In the genomic region with DNA sequence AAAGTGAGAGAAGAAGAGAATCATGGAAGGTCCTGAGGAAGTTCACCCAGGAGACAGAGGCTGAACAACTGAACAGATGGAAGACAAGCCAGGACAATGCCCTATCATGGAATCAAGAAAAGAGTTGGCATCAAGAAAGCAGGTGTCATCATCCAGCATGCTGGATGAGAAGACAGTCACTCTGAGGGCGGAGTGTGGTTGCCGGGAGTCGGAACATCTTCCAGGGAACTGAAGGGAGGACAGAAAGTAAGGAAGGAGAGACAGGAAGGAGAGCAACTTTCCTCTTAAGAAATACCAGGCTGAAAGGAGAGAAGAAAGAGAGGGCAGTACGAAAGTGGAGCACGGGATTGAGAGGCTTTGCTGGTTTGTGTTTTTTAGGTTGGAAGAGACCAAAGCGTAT, we compare ENCODE assay signal across 26 cellular contexts.
"Had no signal": no experiment of that assay in that cellular context is flagged by ENCODE, and none has a peak within 500 bp of the region (broad histone marks: within the 10 kb centered on the region; RNA-seq: fewer than 3 reads in every experiment).

No MANE protein-coding gene starts in this region.

- H3K9me3 Mint-ChIP-seq: stimulated activated naive CD8-positive, alpha-beta T cell treated with anti-CD3 and anti-CD28 coated beads, Interleukin-15, amount 100 ng/mL, for 72 hours; type B pancreatic cell had no signal

- H3K36me3 Mint-ChIP-seq: naive thymus-derived CD4-positive, alpha-beta T cell; natural killer cell treated with Interleukin-12 subunit alpha and Interleukin-12 subunit beta and Interleukin-15 and Interleukin-18, amount 100 ng/mL, for 72 hours; stimulated activated naive B cell treated with anti-CD40 and anti-IgM and Interleukin-4, amounts not matched to agents 10 μg/mL and 1 μg/mL and 100 μg/mL, for 72 hours; type B pancreatic cell had no signal

- H3K79me2 ChIP-seq: hepatocyte had no signal

- H3K27me3 Mint-ChIP-seq: stimulated activated naive B cell treated with anti-CD40 and anti-IgM and Interleukin-4, amounts not matched to agents 10 μg/mL and 1 μg/mL and 100 μg/mL, for 72 hours; type B pancreatic cell had no signal

- H2AFZ ChIP-seq: hepatocyte had no signal

- H3K4me3 ChIP-seq: heart right ventricle, hepatocyte, left ventricle myocardium inferior, lung, mucosa of descending colon, ovary, prostate gland, skin epidermis, tibial nerve, uterus had no signal

- H3K4me1 ChIP-seq: prostate gland, tibial nerve, uterus had no signal

- H3K27ac ChIP-seq: heart right ventricle, hepatocyte, left ventricle myocardium inferior, ovary, prostate gland, skin epidermis, tibial nerve, uterus had no signal

- H3K27me3 ChIP-seq: heart right ventricle, hepatocyte, ovary, tibial nerve, uterus had no signal

- H3K4me2 ChIP-seq: hepatocyte had no signal

- H3K27ac Mint-ChIP-seq: naive thymus-derived CD4-positive, alpha-beta T cell; natural killer cell treated with Interleukin-12 subunit alpha and Interleukin-12 subunit beta and Interleukin-15 and Interleukin-18, amount 100 ng/mL, for 72 hours; stimulated activated naive B cell treated with anti-CD40 and anti-IgM and Interleukin-4, amounts not matched to agents 10 μg/mL and 1 μg/mL and 100 μg/mL, for 72 hours; stimulated activated naive CD8-positive, alpha-beta T cell treated with anti-CD3 and anti-CD28 coated beads, Interleukin-15, amount 100 ng/mL, for 72 hours; type B pancreatic cell had no signal

- H3K9me3 ChIP-seq: left ventricle myocardium inferior, mucosa of descending colon, ovary, prostate gland, tibial nerve, uterus had no signal

- ATAC-seq: heart right ventricle; mucosa of descending colon; naive thymus-derived CD4-positive, alpha-beta T cell; natural killer cell treated with Interleukin-12 subunit alpha and Interleukin-12 subunit beta and Interleukin-15 and Interleukin-18, amount 100 ng/mL, for 72 hours; right cardiac atrium; sciatic nerve; stimulated activated naive B cell treated with anti-CD40 and anti-IgM and Interleukin-4, amounts not matched to agents 10 μg/mL and 1 μg/mL and 100 μg/mL, for 72 hours; stimulated activated naive CD8-positive, alpha-beta T cell treated with anti-CD3 and anti-CD28 coated beads, Interleukin-15, amount 100 ng/mL, for 72 hours had no signal

- H3K4me3 Mint-ChIP-seq: naive thymus-derived CD4-positive, alpha-beta T cell; natural killer cell treated with Interleukin-12 subunit alpha and Interleukin-12 subunit beta and Interleukin-15 and Interleukin-18, amount 100 ng/mL, for 72 hours; stimulated activated naive B cell treated with anti-CD40 and anti-IgM and Interleukin-4, amounts not matched to agents 10 μg/mL and 1 μg/mL and 100 μg/mL, for 72 hours; stimulated activated naive CD8-positive, alpha-beta T cell treated with anti-CD3 and anti-CD28 coated beads, Interleukin-15, amount 100 ng/mL, for 72 hours; type B pancreatic cell had no signal

- DNase-seq: heart right ventricle; islet precursor cell; left ventricle myocardium inferior; mesendoderm; midbrain; mucosa of descending colon; naive thymus-derived CD4-positive, alpha-beta T cell; ovary; retina; right cardiac atrium; stimulated activated CD4-positive, alpha-beta T cell treated with anti-CD3 and anti-CD28 coated beads, Interleukin-12 subunit alpha, Interleukin-12 subunit beta, amount 100 ng/mL, for 4 hours; stimulated activated CD4-positive, alpha-beta T cell treated with anti-CD3 and anti-CD28 coated beads, Interleukin-15, amount 100 ng/mL, for 24 hours; stimulated activated CD4-positive, alpha-beta T cell treated with anti-CD3 and anti-CD28 coated beads, Interleukin-2, amount 100 ng/mL, for 24 hours; stimulated activated CD4-positive, alpha-beta T cell treated with anti-CD3 and anti-CD28 coated beads, Interleukin-4, amount 100 ng/mL, for 1 hour; stimulated activated naive B cell treated with anti-CD40 and anti-IgM and Interleukin-4, amounts not matched to agents 10 μg/mL and 1 μg/mL and 100 μg/mL, for 72 hours; stimulated activated naive CD8-positive, alpha-beta T cell treated with anti-CD3 and anti-CD28 coated beads, Interleukin-15, amount 100 ng/mL, for 72 hours; substantia nigra; uterus had no signal

- H3K4me1 Mint-ChIP-seq: naive thymus-derived CD4-positive, alpha-beta T cell; stimulated activated naive B cell treated with anti-CD40 and anti-IgM and Interleukin-4, amounts not matched to agents 10 μg/mL and 1 μg/mL and 100 μg/mL, for 72 hours; stimulated activated naive CD8-positive, alpha-beta T cell treated with anti-CD3 and anti-CD28 coated beads, Interleukin-15, amount 100 ng/mL, for 72 hours had no signal

- H3K36me3 ChIP-seq: heart right ventricle, left ventricle myocardium inferior, ovary, prostate gland, tibial nerve, uterus had no signal
